9 cellular contexts compared by ENCODE assay signal in the genomic region with DNA sequence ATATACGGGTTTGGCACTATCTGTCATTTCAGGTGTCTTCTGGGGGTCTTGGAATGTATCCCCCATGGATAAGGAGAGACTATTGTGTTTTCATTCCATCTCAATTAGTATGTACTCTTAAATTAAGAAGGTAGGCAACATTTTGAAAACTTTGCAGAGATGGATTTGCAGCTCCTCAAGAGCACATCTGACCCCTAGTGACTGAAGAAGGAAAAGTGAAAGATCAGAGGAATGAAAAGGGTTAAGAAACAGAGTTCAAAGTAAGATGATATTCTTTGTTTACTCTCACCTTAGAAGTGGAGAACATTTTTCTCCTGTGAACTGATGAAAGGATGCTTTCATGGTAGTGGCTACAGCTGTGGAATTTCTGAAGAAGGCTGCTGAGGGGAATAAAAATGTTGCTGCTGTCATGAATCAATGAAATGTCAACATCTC. TPM values are rescaled to one million over a fixed set of nuclear protein-coding genes. Genes with fewer than 3 reads are reported as not detected.
A peak's percentile ranks its signal among the peaks of the same experiment; 100 is the strongest.
DNase-seq lines count a peak whose midpoint lies in the region; ATAC-seq and TF ChIP-seq lines count a peak whose summit lies in the region.
"Had no signal": no experiment of that assay in that cellular context is flagged by ENCODE, and none has a peak within 500 bp of the region (broad histone marks: within the 10 kb centered on the region; RNA-seq: fewer than 3 reads in every experiment).

No MANE protein-coding gene starts in this region.

- H2BK120ac ChIP-seq in neuronal stem cell (ENCODE audit: low read depth, low read length), result no peak overlapping the region

- H3K9me3 ChIP-seq in DOHH2 (ENCODE audit: control insufficient read depth, insufficient read depth, low read length), result no peaks in the 10 kb centered on the region
- H3K9me3 ChIP-seq in neuronal stem cell (replicated peaks in 1 of 2; ENCODE audit: control insufficient read depth in 2 of 2, insufficient read depth in 1 of 2, low read depth in 1 of 2, low read length in 2 of 2), result no peaks in the 10 kb centered on the region

- H3K4me1 ChIP-seq in DOHH2 (ENCODE audit: control insufficient read depth, low read length) (no peaks in the 10 kb centered on the region), neuronal stem cell (ENCODE audit: control insufficient read depth in 2 of 2, insufficient read depth in 1 of 2, low read depth in 1 of 2, low read length in 2 of 2) (peaks cover 2 to 4% of the 10 kb centered on the region in 2 donors)

- H4K91ac ChIP-seq in neuronal stem cell (ENCODE audit: low read depth, low read length, poor library complexity), result no peak overlapping the region

- H3K4me1 Mint-ChIP-seq in activated T-helper 17 cell treated with anti-CD3 and anti-CD28 coated beads, Interleukin-2, amount 50 U/mL, for 72 hours, result peaks cover 14% of the 10 kb centered on the region

- H2BK15ac ChIP-seq in neuronal stem cell (ENCODE audit: low read length), result no peak overlapping the region

- H3K36me3 ChIP-seq in DOHH2 (ENCODE audit: control insufficient read depth, low read length) (no peaks in the 10 kb centered on the region), neuronal stem cell (replicated peaks in 1 of 2; ENCODE audit: control insufficient read depth in 2 of 2, insufficient read depth in 2 of 2, low read length in 2 of 2) (peaks cover 3 to 12% of the 10 kb centered on the region in 2 donors)

- TF ChIP-seq CTCF in DOHH2 (IDR thresholded peaks at IDR 0.05; ENCODE audit: low read depth, low read length, poor library complexity, severe bottlenecking), result peak; percentile 44

- H3F3A ChIP-seq in DOHH2 (ENCODE audit: control insufficient read depth, insufficient read depth), result no peaks in the 10 kb centered on the region

- no CpG with 5 or more reads among the region's 1 CpG for WGBS in neuronal stem cell (ENCODE audit: extremely low coverage in 2 of 2, insufficient read length in 2 of 2, insufficient replicate concordance in 1 of 2), 2 donors

- H3K27me3 ChIP-seq in DOHH2 (ENCODE audit: control insufficient read depth, low read length), result no peaks in the 10 kb centered on the region
- no peaks in the 10 kb centered on the region for H3K27me3 ChIP-seq in neuronal stem cell (ENCODE audit: control insufficient read depth in 3 of 3, insufficient read depth in 3 of 3, low read depth in 1 of 3, low read length in 3 of 3)

- H3K4ac ChIP-seq in neuronal stem cell (ENCODE audit: low read length), result no peak overlapping the region

- H3K14ac ChIP-seq in neuronal stem cell (ENCODE audit: low read length), result no peak overlapping the region

- no peak overlapping the region for H3K18ac ChIP-seq in neuronal stem cell (ENCODE audit: low read length)

- no peak overlapping the region for H4K8ac ChIP-seq in neuronal stem cell (ENCODE audit: low read depth, low read length)

- no peaks in the 10 kb centered on the region for H3K79me2 ChIP-seq in DOHH2 (ENCODE audit: control insufficient read depth, low read length)

- H3K27me3 Mint-ChIP-seq in activated T-helper 17 cell treated with anti-CD3 and anti-CD28 coated beads, Interleukin-2, amount 50 U/mL, for 72 hours, result no peaks in the 10 kb centered on the region

- no peak overlapping the region for H2BK12ac ChIP-seq in neuronal stem cell (ENCODE audit: low read length)

- H3K79me1 ChIP-seq in neuronal stem cell (ENCODE audit: low read depth, low read length), result no peaks in the 10 kb centered on the region

- no peak overlapping the region for H2AK5ac ChIP-seq in neuronal stem cell (ENCODE audit: low read depth, low read length)

- H3K4me3 Mint-ChIP-seq in activated T-helper 17 cell treated with anti-CD3 and anti-CD28 coated beads, Interleukin-2, amount 50 U/mL, for 72 hours, result peak overlapping the region; percentile 56

- no peak overlapping the region for H2AFZ ChIP-seq in neuronal stem cell (ENCODE audit: low read length)

- intact Hi-C loops in left colon (cut with DNase I, micrococcal nuclease), result no loop called here

- H3K27ac Mint-ChIP-seq in activated T-helper 17 cell treated with anti-CD3 and anti-CD28 coated beads, Interleukin-2, amount 50 U/mL, for 72 hours, result peak overlapping the region; percentile 85

- no peak overlapping the region for H3K23ac ChIP-seq in neuronal stem cell (ENCODE audit: low read depth, low read length, poor library complexity)

- H3K9me3 Mint-ChIP-seq in activated T-helper 17 cell treated with anti-CD3 and anti-CD28 coated beads, Interleukin-2, amount 50 U/mL, for 72 hours, result no peaks in the 10 kb centered on the region

- no peaks in the 10 kb centered on the region for H3K36me3 Mint-ChIP-seq in activated T-helper 17 cell treated with anti-CD3 and anti-CD28 coated beads, Interleukin-2, amount 50 U/mL, for 72 hours (ENCODE audit: low read depth)

- H3K4me2 ChIP-seq in DOHH2 (ENCODE audit: low read length) (no peak overlapping the region), neuronal stem cell (ENCODE audit: insufficient read depth, low read length, poor library complexity, severe bottlenecking) (no peak overlapping the region)

- no peak overlapping the region for H3K9ac ChIP-seq in neuronal stem cell (ENCODE audit: low read depth, low read length, poor library complexity)

- no peak overlapping the region for H2BK5ac ChIP-seq in neuronal stem cell (ENCODE audit: low read length)

- peak; percentile 4 for DNase-seq in HPDE6-E6E7 (ENCODE audit: extremely low spot score)
- DNase-seq in left colon, result no peak
- DNase-seq in neuronal stem cell (ENCODE audit: low spot score), result no peak
- no peak for DNase-seq in activated CD4-positive, alpha-beta T cell treated with anti-CD3 and anti-CD28 coated beads for 48 hours
- DNase-seq in D341Med (ENCODE audit: low spot score), result no peak

- no peak overlapping the region for H3K4me3 ChIP-seq in DOHH2 (ENCODE audit: low read length)
- no peak overlapping the region for H3K4me3 ChIP-seq in neuronal stem cell (ENCODE audit: low read length in 2 of 2)
- H3K4me3 ChIP-seq: skin epidermis had no signal

- H4K20me1 ChIP-seq in DOHH2 (ENCODE audit: control insufficient read depth, insufficient read depth, low read depth, low read length), result no peaks in the 10 kb centered on the region

- no peak overlapping the region for H3K27ac ChIP-seq in DOHH2 (ENCODE audit: low read depth, low read length)
- H3K27ac ChIP-seq in neuronal stem cell (replicated peaks; ENCODE audit: low read length), result no peak overlapping the region

- H3K9me2 ChIP-seq in DOHH2 (replicated peaks; ENCODE audit: control insufficient read depth, low read length), result no peaks in the 10 kb centered on the region

- no peak for ATAC-seq in activated T-helper 17 cell treated with anti-CD3 and anti-CD28 coated beads, Interleukin-2, amount 50 U/mL, for 72 hours (replicated peaks)
- ATAC-seq in left colon (peak; percentile 51), GM21367 (IDR thresholded peaks at IDR 0.05; ENCODE audit: unreplicated experiment) (no peak)

RNA-seq across cellular contexts. Expression of gene SH3BGRL2, which starts 41.5 kb away (rescaled TPM):
- under 1 TPM; 0.06 to 0.24 TPM for total RNA-seq in activated T-helper 17 cell treated with anti-CD3 and anti-CD28 coated beads, Interleukin-2, amount 50 U/mL, for 72 hours
- total RNA-seq in left colon, result 100 to 1,000 TPM; 141 to 157 TPM
- 21.6 TPM for polyA plus RNA-seq in neuronal stem cell (2013, experiment 1 of 2)
- 21.4 TPM for polyA plus RNA-seq in neuronal stem cell (2013, experiment 2 of 2)

Comparison
In these comparisons a context has a peak if more than half of its experiments do, and no peak if none do; other contexts are left out.
1. RNA of gene SH3BGRL2, which starts 41.5 kb away (total RNA-seq): 141 to 157 TPM in left colon; 0.06 to 0.24 TPM in activated T-helper 17 cell treated with anti-CD3 and anti-CD28 coated beads, Interleukin-2, amount 50 U/mL, for 72 hours; every median in the first group is over 100 times any median in the second.